16 cellular contexts compared by ENCODE assay signal in genomic region chr2:168976034-168976654, GRCh38. TPM values are rescaled to one million over a fixed set of nuclear protein-coding genes. Genes with fewer than 3 reads are reported as not detected.
DNase-seq lines count a peak whose midpoint lies in the region; ATAC-seq, FAIRE-seq and TF ChIP-seq lines count a peak whose summit lies in the region.
"Had no signal": no experiment of that assay in that cellular context is flagged by ENCODE, and none has a peak within 500 bp of the region (broad histone marks: within the 10 kb centered on the region; RNA-seq: fewer than 3 reads in every experiment).

No MANE protein-coding gene starts in this region.

- no peaks in the 10 kb centered on the region for H4K20me1 ChIP-seq in astrocyte (ENCODE audit: insufficient read depth, low read length)
- no peaks in the 10 kb centered on the region for H4K20me1 ChIP-seq in hepatocyte (ENCODE audit: insufficient read depth, poor library complexity, severe bottlenecking)

- H3K27ac Mint-ChIP-seq in activated naive CD4-positive, alpha-beta T cell treated with anti-CD3 and anti-CD28 coated beads, Interleukin-2, amount 50 U/mL, for 72 hours, result no peak overlapping the region
- H3K27ac Mint-ChIP-seq in astrocyte (ENCODE audit: unreplicated experiment), result no peak overlapping the region
- H3K27ac Mint-ChIP-seq in stimulated activated effector memory CD8-positive, alpha-beta T cell treated with anti-CD3 and anti-CD28 coated beads, Interleukin-12 subunit alpha, Interleukin-12 subunit beta, amount 100 ng/mL, for 72 hours, result no peak overlapping the region
- H3K27ac Mint-ChIP-seq: progenitor cell of endocrine pancreas; stimulated activated memory B cell treated with anti-CD40 and anti-IgM and Interleukin-4, amounts not matched to agents 10 μg/mL and 1 μg/mL and 100 μg/mL, for 72 hours had no signal

- peak; percentile 75 to 77 for ATAC-seq in activated naive CD4-positive, alpha-beta T cell treated with anti-CD3 and anti-CD28 coated beads, Interleukin-2, amount 50 U/mL, for 72 hours
- ATAC-seq in stimulated activated effector memory CD8-positive, alpha-beta T cell treated with anti-CD3 and anti-CD28 coated beads, Interleukin-12 subunit alpha, Interleukin-12 subunit beta, amount 100 ng/mL, for 72 hours, result peak; percentile 51
- no peak for ATAC-seq in GM19023 (IDR thresholded peaks at IDR 0.05; ENCODE audit: unreplicated experiment)
- ATAC-seq: mucosa of descending colon; stimulated activated memory B cell treated with anti-CD40 and anti-IgM and Interleukin-4, amounts not matched to agents 10 μg/mL and 1 μg/mL and 100 μg/mL, for 72 hours had no signal

- no peaks in the 10 kb centered on the region for H3K4me1 Mint-ChIP-seq in astrocyte (ENCODE audit: low read depth, unreplicated experiment)
- H3K4me1 Mint-ChIP-seq in stimulated activated effector memory CD8-positive, alpha-beta T cell treated with anti-CD3 and anti-CD28 coated beads, Interleukin-12 subunit alpha, Interleukin-12 subunit beta, amount 100 ng/mL, for 72 hours, result peaks cover 6% of the 10 kb centered on the region
- H3K4me1 Mint-ChIP-seq: central memory CD8-positive, alpha-beta T cell; stimulated activated memory B cell treated with anti-CD40 and anti-IgM and Interleukin-4, amounts not matched to agents 10 μg/mL and 1 μg/mL and 100 μg/mL, for 72 hours had no signal

- TF ChIP-seq CTCF in astrocyte (IDR thresholded peaks at IDR 0.05; ENCODE audit: insufficient read depth, low read depth, low read length), result no peak
- no peak for TF ChIP-seq CTCF in hepatocyte (IDR thresholded peaks at IDR 0.05; ENCODE audit: poor library complexity)

- no peaks in the 10 kb centered on the region for H3K27me3 ChIP-seq in astrocyte (ENCODE audit: insufficient read depth, low read length)
- H3K27me3 ChIP-seq in hepatocyte, result no peaks in the 10 kb centered on the region
- H3K27me3 ChIP-seq: esophagus squamous epithelium had no signal

- no peak overlapping the region for H3K4me3 Mint-ChIP-seq in astrocyte (ENCODE audit: unreplicated experiment)
- H3K4me3 Mint-ChIP-seq in stimulated activated effector memory CD8-positive, alpha-beta T cell treated with anti-CD3 and anti-CD28 coated beads, Interleukin-12 subunit alpha, Interleukin-12 subunit beta, amount 100 ng/mL, for 72 hours, result no peak overlapping the region
- H3K4me3 Mint-ChIP-seq: central memory CD8-positive, alpha-beta T cell; stimulated activated memory B cell treated with anti-CD40 and anti-IgM and Interleukin-4, amounts not matched to agents 10 μg/mL and 1 μg/mL and 100 μg/mL, for 72 hours had no signal

- H3K9me3 ChIP-seq in astrocyte (ENCODE audit: insufficient read depth, low read depth, low read length), result no peaks in the 10 kb centered on the region
- no peaks in the 10 kb centered on the region for H3K9me3 ChIP-seq in hepatocyte (ENCODE audit: low read depth)
- H3K9me3 ChIP-seq: esophagus squamous epithelium, mucosa of descending colon had no signal

- H3K4me3 ChIP-seq in astrocyte (ENCODE audit: insufficient read depth, low read depth, low read length), result no peak overlapping the region
- no peak overlapping the region for H3K4me3 ChIP-seq in hepatocyte
- H3K4me3 ChIP-seq: esophagus squamous epithelium, mucosa of descending colon had no signal

- FAIRE-seq in astrocyte (lab: Jason Lieb, UNC), result no peak

- H3K4me1 ChIP-seq in astrocyte (ENCODE audit: insufficient read depth, low read length) (no peaks in the 10 kb centered on the region), hepatocyte (ENCODE audit: insufficient read depth) (no peaks in the 10 kb centered on the region)
- H3K4me1 ChIP-seq: esophagus squamous epithelium had no signal

- no peaks in the 10 kb centered on the region for H3K36me3 Mint-ChIP-seq in activated naive CD4-positive, alpha-beta T cell treated with anti-CD3 and anti-CD28 coated beads, Interleukin-2, amount 50 U/mL, for 72 hours
- H3K36me3 Mint-ChIP-seq in astrocyte (ENCODE audit: low read depth, unreplicated experiment), result no peaks in the 10 kb centered on the region
- H3K36me3 Mint-ChIP-seq in stimulated activated effector memory CD8-positive, alpha-beta T cell treated with anti-CD3 and anti-CD28 coated beads, Interleukin-12 subunit alpha, Interleukin-12 subunit beta, amount 100 ng/mL, for 72 hours, result no peaks in the 10 kb centered on the region
- H3K36me3 Mint-ChIP-seq: stimulated activated memory B cell treated with anti-CD40 and anti-IgM and Interleukin-4, amounts not matched to agents 10 μg/mL and 1 μg/mL and 100 μg/mL, for 72 hours had no signal

- H3K9me3 Mint-ChIP-seq in activated naive CD4-positive, alpha-beta T cell treated with anti-CD3 and anti-CD28 coated beads, Interleukin-2, amount 50 U/mL, for 72 hours, result no peaks in the 10 kb centered on the region
- no peaks in the 10 kb centered on the region for H3K9me3 Mint-ChIP-seq in astrocyte (ENCODE audit: unreplicated experiment)
- no peaks in the 10 kb centered on the region for H3K9me3 Mint-ChIP-seq in stimulated activated effector memory CD8-positive, alpha-beta T cell treated with anti-CD3 and anti-CD28 coated beads, Interleukin-12 subunit alpha, Interleukin-12 subunit beta, amount 100 ng/mL, for 72 hours
- H3K9me3 Mint-ChIP-seq: central memory CD8-positive, alpha-beta T cell; stimulated activated memory B cell treated with anti-CD40 and anti-IgM and Interleukin-4, amounts not matched to agents 10 μg/mL and 1 μg/mL and 100 μg/mL, for 72 hours had no signal

- no peaks in the 10 kb centered on the region for H3K9me2 ChIP-seq in hepatocyte (replicated peaks; ENCODE audit: insufficient read depth)

- no peaks in the 10 kb centered on the region for H3K79me2 ChIP-seq in astrocyte (ENCODE audit: insufficient read depth, low read length)
- no peaks in the 10 kb centered on the region for H3K79me2 ChIP-seq in hepatocyte

- H3K9ac ChIP-seq in astrocyte (ENCODE audit: low read length), result no peak overlapping the region

- H3K27ac ChIP-seq in astrocyte (ENCODE audit: low read depth, low read length), result no peak overlapping the region
- no peak overlapping the region for H3K27ac ChIP-seq in hepatocyte
- H3K27ac ChIP-seq: esophagus squamous epithelium had no signal

- peak overlapping the region; percentile 30 for H2AFZ ChIP-seq in astrocyte (ENCODE audit: low read depth, low read length)
- H2AFZ ChIP-seq in hepatocyte, result no peak overlapping the region

- H3K27me3 Mint-ChIP-seq in astrocyte (ENCODE audit: low read depth, unreplicated experiment), result no peaks in the 10 kb centered on the region
- H3K27me3 Mint-ChIP-seq: central memory CD8-positive, alpha-beta T cell; progenitor cell of endocrine pancreas; stimulated activated memory B cell treated with anti-CD40 and anti-IgM and Interleukin-4, amounts not matched to agents 10 μg/mL and 1 μg/mL and 100 μg/mL, for 72 hours had no signal

- H3K36me3 ChIP-seq in astrocyte (ENCODE audit: insufficient read depth, low read length), result no peaks in the 10 kb centered on the region
- no peaks in the 10 kb centered on the region for H3K36me3 ChIP-seq in hepatocyte (replicated peaks; ENCODE audit: insufficient read depth, low read depth)
- H3K36me3 ChIP-seq: esophagus squamous epithelium had no signal

- DNase-seq in activated naive CD4-positive, alpha-beta T cell treated with anti-CD3 and anti-CD28 coated beads, Interleukin-2, amount 50 U/mL, for 72 hours (ENCODE audit: low spot score in 2 of 2), result no peak
- DNase-seq in activated naive CD4-positive, alpha-beta T cell treated with Interleukin-2 at 50 U/mL for 16 hours, result no peak
- DNase-seq in NCI-H526 treated with DMSO at 0.1 percent for 48 hours (lab: John Stamatoyannopoulos, UW) (peak; percentile 78), astrocyte (ENCODE audit: low read depth) (no peak), hepatocyte (ENCODE audit: low spot score) (no peak), cerebellum (ENCODE audit: low spot score) (no peak)
- DNase-seq in stimulated activated effector memory CD8-positive, alpha-beta T cell treated with anti-CD3 and anti-CD28 coated beads, Interleukin-12 subunit alpha, Interleukin-12 subunit beta, amount 100 ng/mL, for 72 hours (ENCODE audit: low spot score in 2 of 2), result no peak
- DNase-seq: activated CD4-positive, alpha-beta T cell treated with anti-CD3 and anti-CD28 coated beads for 4 hours; esophagus squamous epithelium; mucosa of descending colon; NCI-H524; stimulated activated CD4-positive, alpha-beta T cell treated with anti-CD3 and anti-CD28 coated beads, Interleukin-2, amount 100 ng/mL, for 24 hours had no signal

- 59% methylated on average over 6 of the region's 6 CpGs for WGBS in hepatocyte (ENCODE audit: low lambda C conversion rate, missing lambda C conversion rate)

- H3K4me2 ChIP-seq in astrocyte (ENCODE audit: low read length), result no peak overlapping the region
- no peak overlapping the region for H3K4me2 ChIP-seq in hepatocyte

RNA-seq across cellular contexts. Expression of gene ABCB11, which starts 55.0 kb away (rescaled TPM):
- not detected for total RNA-seq in activated naive CD4-positive, alpha-beta T cell treated with anti-CD3 and anti-CD28 coated beads, Interleukin-2, amount 50 U/mL, for 72 hours
- total RNA-seq in astrocyte (0.02 TPM in 1 of 2 replicates, not detected in the other), hepatocyte (7.3 and 9.2 TPM in 2 replicates), cerebellum (2.6 TPM)
- polyA plus RNA-seq in hepatocyte, result 2.0 and 2.7 TPM in 2 replicates
